13 cellular contexts compared by ENCODE assay signal in genomic region chr20:35339007-35339406, GRCh38. TPM values are rescaled to one million over a fixed set of nuclear protein-coding genes. Genes with fewer than 3 reads are reported as not detected.
DNase-seq lines count a peak whose midpoint lies in the region; ATAC-seq, FAIRE-seq and TF ChIP-seq lines count a peak whose summit lies in the region.
"Had no signal": no experiment of that assay in that cellular context is flagged by ENCODE, and none has a peak within 500 bp of the region (broad histone marks: within the 10 kb centered on the region; RNA-seq: fewer than 3 reads in every experiment).

No MANE protein-coding gene starts in this region.

- H3K36me3 ChIP-seq in BE2C, result peaks cover 3% of the 10 kb centered on the region

- no peak for ATAC-seq in GM18909 (IDR thresholded peaks at IDR 0.05; ENCODE audit: poor library complexity, unreplicated experiment)
- ATAC-seq: naive thymus-derived CD4-positive, alpha-beta T cell; stimulated activated naive CD8-positive, alpha-beta T cell treated with anti-CD3 and anti-CD28 coated beads, Interleukin-15, Interleukin-2, amounts not matched to agents 100 U/mL and 50 U/mL, for 24 hours had no signal

- peaks cover 5% of the 10 kb centered on the region; the same call in 1 of the 2 replicates for H3K4me1 ChIP-seq in BE2C

- peak; percentile 30 for DNase-seq in DMS 273 (lab: John Stamatoyannopoulos, UW; ENCODE audit: unreplicated experiment)
- DNase-seq in DMS 273 treated with DMSO at 0.1 percent for 48 hours (lab: John Stamatoyannopoulos, UW), result no peak
- peak; percentile 69 for DNase-seq in amniotic stem cell (lab: John Stamatoyannopoulos, UW)
- peak; percentile 80 for DNase-seq in foreskin melanocyte
- DNase-seq in urothelium cell line (ENCODE audit: low spot score), result peak; percentile 63
- DNase-seq in BE2C, result no peak
- DNase-seq in GM12891 (ENCODE audit: insufficient read length, low spot score), result no peak
- DNase-seq: naive thymus-derived CD4-positive, alpha-beta T cell; NCI-H1436; stimulated activated CD4-positive, alpha-beta T cell treated with anti-CD3 and anti-CD28 coated beads, Interleukin-15, amount 100 ng/mL, for 24 hours; stimulated activated naive CD8-positive, alpha-beta T cell treated with anti-CD3 and anti-CD28 coated beads, Interleukin-15, Interleukin-2, amounts not matched to agents 100 U/mL and 50 U/mL, for 24 hours had no signal

- H3K4me3 ChIP-seq in BE2C (ENCODE audit: low read depth, low read length), result no peak overlapping the region
- H3K4me3 ChIP-seq: coronary artery had no signal

- FAIRE-seq in urothelium cell line (lab: Jason Lieb, UNC), result no peak
- FAIRE-seq in GM12891 (lab: Jason Lieb, UNC), result no peak

- no peak for TF ChIP-seq CTCF in BE2C (IDR thresholded peaks at IDR 0.05; ENCODE audit: low read depth, low read length)

- H3K27me3 ChIP-seq in BE2C, result no peaks in the 10 kb centered on the region

- no peak for TF ChIP-seq POLR2A in GM12891 (IDR thresholded peaks at IDR 0.05; ENCODE audit: low read depth, low read length)

- H3K9me3 ChIP-seq in BE2C, result no peaks in the 10 kb centered on the region

TF ChIP-seq in GM12891, 5 proteins besides CTCF, POLR2A, EP300 and RAD21:
- TF ChIP-seq PAX5 (IDR thresholded peaks at IDR 0.05; ENCODE audit: insufficient read depth, low read length, severe bottlenecking) (no peak), SPI1 (IDR thresholded peaks at IDR 0.05; ENCODE audit: low read depth, low read length) (no peak), TAF1 (IDR thresholded peaks at IDR 0.05; ENCODE audit: low read depth, low read length) (no peak), POU2F2 (IDR thresholded peaks at IDR 0.05; ENCODE audit: low read depth, low read length) (no peak), POLR2AphosphoS5 (IDR thresholded peaks at IDR 0.05; ENCODE audit: low read depth, low read length) (no peak)
TF ChIP-seq in GM12891: peak in this region for 0.

RNA-seq across cellular contexts. Expression of gene FAM83C, which starts 46.8 kb away (rescaled TPM):
- not detected for polyA plus RNA-seq in BE2C (2012; ENCODE audit: insufficient read depth, insufficient read length, low read depth)
- polyA plus RNA-seq in GM12891 (2012; ENCODE audit: low read depth, missing spikeins), result 0.06 TPM
- polyA plus RNA-seq: naive thymus-derived CD4-positive, alpha-beta T cell had no signal

RNA-seq across cellular contexts. Expression of gene EIF6, which starts 54.4 kb away (rescaled TPM):
- 610 TPM for polyA plus RNA-seq in BE2C (2012; ENCODE audit: insufficient read depth, insufficient read length, low read depth)
- polyA plus RNA-seq in GM12891 (2012; ENCODE audit: low read depth, missing spikeins), result 88.4 TPM

Comparison
In these comparisons a context has a peak if more than half of its experiments do, and no peak if none do; other contexts are left out.
1. DNase-seq: peak in DMS 273 (single experiment), amniotic stem cell (single experiment), foreskin melanocyte (single experiment) and urothelium cell line (single experiment); none in DMS 273 treated with DMSO at 0.1 percent for 48 hours (single experiment), BE2C (single experiment) and GM12891 (single experiment).